In genomic region chr17:4986951-4987766, GRCh38 we compare ENCODE assay signal across 8 cellular contexts. TPM values are rescaled to one million over a fixed set of nuclear protein-coding genes. Genes with fewer than 3 reads are reported as not detected.
DNase-seq lines count a peak whose midpoint lies in the region; ATAC-seq, FAIRE-seq and TF ChIP-seq lines count a peak whose summit lies in the region.

CAMTA2 (minus strand) TSS chr17:4987675; CDS start chr17:4986222, 1,453 bp downstream.

- peak within 1 kb of the TSS; percentile 55 for H3K27ac ChIP-seq in HepG2 (ENCODE audit: extremely low read length, insufficient read depth, low read length)

- CTCF ChIA-PET in HepG2 (lab: Yijun Ruan, JAX; ENCODE audit: low intra/inter-chr PET ratio, low total read pairs) = interaction anchor here (1.2 to 2.0 kb wide), 2 partner anchors 75 to 78 kb away, joined by 3 to 7 read pairs; no protein-coding TSS in a partner anchor

- H3K9me3 ChIP-seq in HepG2 (ENCODE audit: low read length) = no peaks in the 10 kb centered on the region

- TF ChIP-seq POLR2A in HepG2 (IDR thresholded peaks at IDR 0.05; ENCODE audit: insufficient read depth in 1 of 2, low read depth in 2 of 2, low read length in 2 of 2) = peak in 1 of 2 experiments; percentile 12; a peak in 2 of 4 replicates

- H3K36me3 ChIP-seq in HepG2 (replicated peaks in 1 of 2; ENCODE audit: control insufficient read depth in 1 of 2, insufficient read depth in 2 of 2, low read length in 2 of 2) = peaks cover 0 to 3% of the 10 kb centered on the region in 2 experiments; a peak in 2 of 5 replicates

- in situ Hi-C loops in HepG2 (cut with HindIII; ENCODE audit: extremely low pct_ligation_motif_present, low pct_unique_long_range_greater_than_20kb) = no loop called here

- no peak for FAIRE-seq in HepG2 (lab: Jason Lieb, UNC)

- H3K27me3 Mint-ChIP-seq in dendritic cell treated with granulocyte-macrophage colony-stimulating factor and Interleukin-4, amounts not matched to agents 40 ng/mL and 50 ng/mL, for 4 days = no peaks in the 10 kb centered on the region

- no peaks in the 10 kb centered on the region for H3K27me3 ChIP-seq in HepG2 (ENCODE audit: control insufficient read depth in 1 of 2, insufficient read depth in 2 of 2, low read length in 2 of 2)

- intact Hi-C loops in dendritic cell treated with granulocyte-macrophage colony-stimulating factor and Interleukin-4, amounts not matched to agents 40 ng/mL and 50 ng/mL, for 4 days (cut with micrococcal nuclease) = loop anchor here (2.0 to 5.0 kb wide), 3 partner anchors 20 to 45 kb away; partner anchors contain the start of genes PFN1 and SPAG7
- intact Hi-C loops in HepG2 (cut with micrococcal nuclease; ENCODE audit: unreplicated experiment) = loop anchor here (2.0 kb wide), 1 partner anchor 76 kb away; no protein-coding TSS in a partner anchor

- no peaks in the 10 kb centered on the region for H3K9me3 Mint-ChIP-seq in dendritic cell treated with granulocyte-macrophage colony-stimulating factor and Interleukin-4, amounts not matched to agents 40 ng/mL and 50 ng/mL, for 4 days

- peak within 1 kb of the TSS; percentile 80 to 87 (median 84) for H3K4me3 ChIP-seq in HepG2 (replicated peaks in 1 of 3; ENCODE audit: insufficient read depth in 1 of 3, low read depth in 2 of 3, low read length in 3 of 3)

- peak; percentile 84 for DNase-seq in AG08396 (ENCODE audit: low spot score)
- DNase-seq in NCI-H524 (lab: John Stamatoyannopoulos, UW) = peak; percentile 44 to 80
- peak; percentile 88 for DNase-seq in activated CD4-positive, alpha-beta T cell treated with anti-CD3 and anti-CD28 coated beads, Interleukin-2, amount 50 U/mL, for 1 hour
- peak; percentile 72 for DNase-seq in HepG2 (ENCODE audit: low spot score)
- DNase-seq in stimulated activated CD4-positive, alpha-beta T cell treated with anti-CD3 and anti-CD28 coated beads, Interleukin-4, amount 100 ng/mL, for 24 hours = peak; percentile 88

- no peak within 1 kb of the TSS for H2AFZ ChIP-seq in HepG2 (ENCODE audit: low read length)

- peak; percentile 85 for TF ChIP-seq RAD21 in HepG2 (CRISPR knock-in tag; IDR thresholded peaks at IDR 0.05)

- H3K4me2 ChIP-seq in HepG2 (ENCODE audit: low read depth, low read length) = peak within 1 kb of the TSS; percentile 94

- ATAC-seq in GM18909 (IDR thresholded peaks at IDR 0.05; ENCODE audit: poor library complexity, unreplicated experiment) = peak; percentile 67
- ATAC-seq in HG03175 (IDR thresholded peaks at IDR 0.05; ENCODE audit: unreplicated experiment) = peak; percentile 72
- ATAC-seq in HepG2 = peak; percentile 79

- POLR2A ChIA-PET in HepG2 (lab: Yijun Ruan, JAX) = interaction anchor here (0.7 to 5.6 kb wide), 10 partner anchors 9 to 78 kb away, joined by 3 to 78 read pairs (median 4); partner anchors contain the start of genes INCA1, KIF1C, RNF167 and SLC25A11

- no peaks in the 10 kb centered on the region for H4K20me1 ChIP-seq in HepG2 (ENCODE audit: insufficient read depth, low read length)

- peak within 1 kb of the TSS; percentile 70 for H3K9ac ChIP-seq in HepG2 (ENCODE audit: insufficient read depth, low read depth, low read length)

- peak in 1 of 2 experiments; percentile 34; a peak in 2 of 4 replicates for TF ChIP-seq EP300 in HepG2 (IDR thresholded peaks at IDR 0.05; ENCODE audit: low read depth in 2 of 2, low read length in 2 of 2)
- peak; percentile 22; the same call in 1 of the 2 replicates for TF ChIP-seq EP300 in HepG2 (CRISPR knock-in tag; IDR thresholded peaks at IDR 0.05; ENCODE audit: borderline replicate concordance)

- peak; percentile 87 for TF ChIP-seq CTCF in HepG2 (CRISPR knock-in tag; IDR thresholded peaks at IDR 0.05)

- H3K4me3 Mint-ChIP-seq in dendritic cell treated with granulocyte-macrophage colony-stimulating factor and Interleukin-4, amounts not matched to agents 40 ng/mL and 50 ng/mL, for 4 days = peak within 1 kb of the TSS; percentile 91

- peaks cover 66% of the 10 kb centered on the region for H3K36me3 Mint-ChIP-seq in dendritic cell treated with granulocyte-macrophage colony-stimulating factor and Interleukin-4, amounts not matched to agents 40 ng/mL and 50 ng/mL, for 4 days (ENCODE audit: low read depth)

- H3K4me1 Mint-ChIP-seq in dendritic cell treated with granulocyte-macrophage colony-stimulating factor and Interleukin-4, amounts not matched to agents 40 ng/mL and 50 ng/mL, for 4 days (ENCODE audit: low read depth) = peaks cover 62% of the 10 kb centered on the region

- no peaks in the 10 kb centered on the region for H3K79me2 ChIP-seq in HepG2 (ENCODE audit: insufficient read depth, low read length)

- peaks cover 30% of the 10 kb centered on the region for H3K4me1 ChIP-seq in HepG2 (ENCODE audit: insufficient read depth, low read length)

- peak within 1 kb of the TSS; percentile 93 for H3K27ac Mint-ChIP-seq in dendritic cell treated with granulocyte-macrophage colony-stimulating factor and Interleukin-4, amounts not matched to agents 40 ng/mL and 50 ng/mL, for 4 days

- WGBS in HepG2 (ENCODE audit: low lambda C conversion rate) = 1% methylated on average over 17 of the region's 78 CpGs

- no TSS peak for BruUV-seq in HepG2 (replicated peaks; lab: Mats Ljungman, UMichigan)

TF ChIP-seq in HepG2, 621 proteins besides CTCF, POLR2A, EP300 and RAD21 (continues in another document):
- no peak for TF ChIP-seq TERF1 (CRISPR knock-in tag; IDR thresholded peaks at IDR 0.05)
- TF ChIP-seq ZBTB43 (CRISPR knock-in tag; conservative IDR thresholded peaks at IDR 0.05) = no peak; the same call in 1 of the 2 replicates
- TF ChIP-seq ZNF747 (CRISPR knock-in tag; IDR thresholded peaks at IDR 0.05; ENCODE audit: borderline replicate concordance) = peak; percentile 50; the same call in 1 of the 2 replicates
- TF ChIP-seq ZNF362 (CRISPR knock-in tag; IDR thresholded peaks at IDR 0.05; ENCODE audit: borderline replicate concordance) = no peak; the same call in 1 of the 2 replicates
- TF ChIP-seq ZNF674 (CRISPR knock-in tag; IDR thresholded peaks at IDR 0.05; ENCODE audit: low read depth) = no peak; the same call in 1 of the 2 replicates
- TF ChIP-seq NCOA1 (CRISPR knock-in tag; IDR thresholded peaks at IDR 0.05) = no peak

RNA-seq across cellular contexts. Expression of gene CAMTA2, which starts in this region (rescaled TPM):
- 4.0 and 4.1 TPM in 2 replicates for total RNA-seq in HepG2 (2016; rRNA removed; fragmentation: Illumina TruSeq; extraction: Trizol)
- 3.3 and 4.0 TPM in 2 replicates for total RNA-seq in HepG2 (2016; cell fraction: cytosol; rRNA removed; fragmentation: Illumina TruSeq; extraction: Trizol; ENCODE audit: low read depth)
- total RNA-seq in HepG2 (2016; cell fraction: insoluble cytoplasmic fraction; rRNA removed; fragmentation: Illumina TruSeq; extraction: Trizol) = 2.2 and 3.5 TPM in 2 replicates
- 5.1 and 5.5 TPM in 2 replicates for total RNA-seq in HepG2 (2016; cell fraction: membrane; rRNA removed; fragmentation: Illumina TruSeq; extraction: Trizol)
- total RNA-seq in HepG2 (2016; cell fraction: nucleus; rRNA removed; fragmentation: Illumina TruSeq; extraction: Trizol) = 4.3 TPM in 2 replicates
- polyA plus RNA-seq in HepG2 (2011; rRNA removed) = 7.1 and 8.9 TPM in 2 replicates
- 2.3 and 3.4 TPM in 2 replicates for polyA plus RNA-seq in HepG2 (2011; cell fraction: cytosol; rRNA removed)
- 43.3 and 56.3 TPM in 2 replicates for polyA plus RNA-seq in HepG2 (2011; cell fraction: nucleus; rRNA removed)
- 14.9 and 15.5 TPM in 2 replicates for polyA plus RNA-seq in HepG2 (2012)
- 6.5 and 6.8 TPM in 2 replicates for polyA plus RNA-seq in HepG2 (2016; cell fraction: cytosol; fragmentation: Illumina TruSeq; extraction: Trizol; ENCODE audit: low read depth)
- 8.3 and 11.9 TPM in 2 replicates for polyA plus RNA-seq in HepG2 (2016; cell fraction: insoluble cytoplasmic fraction; fragmentation: Illumina TruSeq; extraction: Trizol; ENCODE audit: low read depth)
- 12.2 and 12.5 TPM in 2 replicates for polyA plus RNA-seq in HepG2 (2016; cell fraction: membrane; fragmentation: Illumina TruSeq; extraction: Trizol; ENCODE audit: low read depth)
- polyA plus RNA-seq in HepG2 (2016; cell fraction: nucleus; fragmentation: Illumina TruSeq; extraction: Trizol; ENCODE audit: insufficient read depth, low read depth) = 40.0 and 44.3 TPM in 2 replicates
- 13.3 and 14.6 TPM in 2 replicates for polyA minus RNA-seq in HepG2 (2011; rRNA and poly(A)+ RNA removed; ENCODE audit: low replicate concordance)
- 5.4 and 6.2 TPM in 2 replicates for polyA minus RNA-seq in HepG2 (2011; cell fraction: cytosol; rRNA and poly(A)+ RNA removed)
- 6.8 and 10.8 TPM in 2 replicates for polyA minus RNA-seq in HepG2 (2011; cell fraction: nucleus; rRNA and poly(A)+ RNA removed)

Comparison
In these comparisons a context has a peak if more than half of its experiments do, and no peak if none do; other contexts are left out.
1. Peak in every context shown above with its lines: DNase-seq, ATAC-seq, H3K4me3 ChIP-seq and H3K27ac ChIP-seq.